Comparison of ENCODE assay signal across 9 cellular contexts in genomic region chr1:243409284-243409683, GRCh38.
DNase-seq lines count a peak whose midpoint lies in the region; ATAC-seq, FAIRE-seq and TF ChIP-seq lines count a peak whose summit lies in the region.
"Had no signal": no experiment of that assay in that cellular context is flagged by ENCODE, and none has a peak within 500 bp of the region (broad histone marks: within the 10 kb centered on the region; RNA-seq: fewer than 3 reads in every experiment).

No MANE protein-coding gene starts in this region.

- POLR2A ChIA-PET in K562 (lab: Yijun Ruan, JAX): no interaction called here

- no peak overlapping the region for H2AK5ac ChIP-seq in mesendoderm (ENCODE audit: low read length)

- H2AFZ ChIP-seq in Loucy (ENCODE audit: low read length) (no peak overlapping the region), K562 (ENCODE audit: low read depth, low read length) (no peak overlapping the region)

- H3K9me3 ChIP-seq in Loucy (ENCODE audit: insufficient read depth, low read depth, low read length) (no peaks in the 10 kb centered on the region), K562 (replicated peaks; ENCODE audit: control insufficient read depth, insufficient read depth, low read depth, low read length) (no peaks in the 10 kb centered on the region)
- H3K9me3 ChIP-seq: thoracic aorta had no signal

- H3K36me3 ChIP-seq in Loucy (ENCODE audit: insufficient read depth, low read length) (no peaks in the 10 kb centered on the region; the same call in 1 of the 2 replicates), K562 (ENCODE audit: control insufficient read depth, insufficient read depth, low read length) (no peaks in the 10 kb centered on the region), mesendoderm (ENCODE audit: control insufficient read depth, insufficient read depth, low read length) (no peaks in the 10 kb centered on the region)
- H3K36me3 ChIP-seq: thoracic aorta had no signal

- no peak for TF ChIP-seq EP300 in K562 (IDR thresholded peaks at IDR 0.05; ENCODE audit: low read length)

- no peak overlapping the region for H3K23ac ChIP-seq in mesendoderm (ENCODE audit: low read length)

- peak in 1 of 2 experiments; percentile 46; a peak in 1 of 4 replicates for TF ChIP-seq RAD21 in K562 (CRISPR knock-in tag; conservative IDR thresholded peaks at IDR 0.05 in 1 of 2, IDR thresholded peaks at IDR 0.05 in 1 of 2)

- H4K8ac ChIP-seq in mesendoderm (ENCODE audit: low read depth, low read length): no peak overlapping the region

- H3K4me2 ChIP-seq in Loucy (ENCODE audit: low read depth, low read length, poor library complexity, severe bottlenecking) (no peak overlapping the region), K562 (ENCODE audit: insufficient read depth, low read length) (no peak overlapping the region), mesendoderm (ENCODE audit: low read length) (no peak overlapping the region)

- H3K4ac ChIP-seq in mesendoderm (ENCODE audit: low read depth, low read length): no peak overlapping the region

- H3K79me2 ChIP-seq in Loucy (ENCODE audit: insufficient read depth, low read length): no peaks in the 10 kb centered on the region
- H3K79me2 ChIP-seq in K562 (ENCODE audit: control insufficient read depth, insufficient read depth, low read length): no peaks in the 10 kb centered on the region
- H3K79me2 ChIP-seq in mesendoderm (ENCODE audit: control insufficient read depth, insufficient read depth, low read length): no peaks in the 10 kb centered on the region

- H3K27me3 ChIP-seq in Loucy (ENCODE audit: insufficient read depth, low read length, poor library complexity, severe bottlenecking): no peaks in the 10 kb centered on the region
- no peaks in the 10 kb centered on the region for H3K27me3 ChIP-seq in K562 (ENCODE audit: control insufficient read depth in 2 of 2, insufficient read depth in 2 of 2, low read length in 2 of 2)
- no peaks in the 10 kb centered on the region for H3K27me3 ChIP-seq in mesendoderm (ENCODE audit: insufficient read depth, low read length, poor library complexity)

- CTCF ChIA-PET in K562 (lab: Yijun Ruan, JAX; ENCODE audit: low intra/inter-chr PET ratio): interaction anchor here (0.6 to 1.2 kb wide), 4 partner anchors 65 to 802 kb away, joined by 3 to 6 read pairs (median 3); no protein-coding TSS in a partner anchor

- no peak for TF ChIP-seq POLR2A in K562 (conservative IDR thresholded peaks at IDR 0.05)
- TF ChIP-seq POLR2A in H54 (IDR thresholded peaks at IDR 0.05; ENCODE audit: low read depth, low read length): no peak

- H3K9ac ChIP-seq in Loucy (ENCODE audit: low read depth, low read length, poor library complexity, severe bottlenecking) (no peak overlapping the region), K562 (ENCODE audit: insufficient read depth in 1 of 2, low read depth in 2 of 2, low read length in 2 of 2) (no peak overlapping the region), mesendoderm (ENCODE audit: low read length) (no peak overlapping the region)

- H3K79me1 ChIP-seq in mesendoderm (ENCODE audit: low read length): no peaks in the 10 kb centered on the region

- H4K20me1 ChIP-seq in Loucy (ENCODE audit: insufficient read depth, low read length, poor library complexity, severe bottlenecking): no peaks in the 10 kb centered on the region
- H4K20me1 ChIP-seq in K562 (replicated peaks; ENCODE audit: control insufficient read depth, insufficient read depth, low read length): no peaks in the 10 kb centered on the region

- ATAC-seq in K562 (peak; percentile 75), left colon (no peak), HG03139 (IDR thresholded peaks at IDR 0.05; ENCODE audit: unreplicated experiment) (no peak)

- no peaks in the 10 kb centered on the region for H3K9me1 ChIP-seq in K562 (ENCODE audit: control insufficient read depth, insufficient read depth, low read length)

- H3K4me1 ChIP-seq in Loucy (ENCODE audit: insufficient read depth, low read length, poor library complexity, severe bottlenecking): peaks cover 7% of the 10 kb centered on the region
- H3K4me1 ChIP-seq in K562 (replicated peaks in 1 of 2; ENCODE audit: control insufficient read depth in 2 of 2, insufficient read depth in 2 of 2, low read length in 2 of 2): no peaks in the 10 kb centered on the region; a peak in 2 of 5 replicates
- H3K4me1 ChIP-seq in mesendoderm (ENCODE audit: control insufficient read depth, low read depth, low read length): peaks cover 5% of the 10 kb centered on the region

- H3K9me2 ChIP-seq in Loucy (replicated peaks; ENCODE audit: low read depth, low read length): no peaks in the 10 kb centered on the region

- DNase-seq in GDM1 (lab: John Stamatoyannopoulos, UW) (peak; percentile 16), K562 (ENCODE audit: extremely low read depth in 1 of 4, low spot score in 3 of 4) (peak in 2 of 4 experiments; percentile 17 to 41), mesendoderm (peak; percentile 25), left colon (no peak), H54 (ENCODE audit: insufficient read length, low spot score) (no peak), cardiac septum (ENCODE audit: low spot score) (no peak)

- H2BK120ac ChIP-seq in mesendoderm (ENCODE audit: low read depth, low read length): no peak overlapping the region

- in situ Hi-C loops in K562 (cut with MboI): no loop called here

- H2BK5ac ChIP-seq in mesendoderm (ENCODE audit: low read length): no peak overlapping the region

- WGBS in K562 (ENCODE audit: insufficient coverage, low coverage, missing lambda C conversion rate): 43% methylated on average over 2 of the region's 2 CpGs
- no CpG with 5 or more reads among the region's 2 CpGs for WGBS in mesendoderm (ENCODE audit: extremely low coverage, insufficient coverage, low lambda C conversion rate)

- intact Hi-C loops in K562 (cut with micrococcal nuclease) (loop anchor here (2.0 kb wide), 1 partner anchor 64 kb away; no protein-coding TSS in a partner anchor), left colon (cut with DNase I, micrococcal nuclease) (no loop called here), cardiac septum (cut with DNase I) (no loop called here)

- no TSS peak for BruUV-seq in K562 (replicated peaks; lab: Mats Ljungman, UMichigan)

- TF ChIP-seq CTCF in Loucy (conservative IDR thresholded peaks at IDR 0.05; ENCODE audit: low read length) (peak; percentile 59), K562 (IDR thresholded peaks at IDR 0.05 in 2 of 3, conservative IDR thresholded peaks at IDR 0.05 in 1 of 3; ENCODE audit: insufficient read depth in 2 of 3, low read depth in 1 of 3, low read length in 3 of 3) (peak; percentile 12 to 44 (median 44); a peak in 4 of 6 replicates)

- no peaks in the 10 kb centered on the region for H3F3A ChIP-seq in Loucy (ENCODE audit: low read depth)

- H3K27ac ChIP-seq in K562 (ENCODE audit: extremely low read depth, low read depth, low read length) (no peak overlapping the region), mesendoderm (ENCODE audit: low read depth, low read length) (no peak overlapping the region)
- H3K27ac ChIP-seq: thoracic aorta had no signal

- FAIRE-seq in K562 (lab: Jason Lieb, UNC): peak; percentile 67
- FAIRE-seq in H54 (lab: Jason Lieb, UNC): no peak

- no peak overlapping the region for H4K5ac ChIP-seq in mesendoderm (ENCODE audit: low read length)

- H3K56ac ChIP-seq in mesendoderm (ENCODE audit: low read length): no peak overlapping the region

- H3K4me3 ChIP-seq in Loucy (ENCODE audit: low read length, poor library complexity, severe bottlenecking) (no peak overlapping the region), K562 (no peak overlapping the region), mesendoderm (ENCODE audit: low read length) (no peak overlapping the region)
- H3K4me3 ChIP-seq: thoracic aorta had no signal

- no peak overlapping the region for H2BK15ac ChIP-seq in mesendoderm (replicated peaks; ENCODE audit: low read depth)

- no peak overlapping the region for H3K18ac ChIP-seq in mesendoderm (ENCODE audit: low read length)

TF ChIP-seq in K562, 482 proteins besides CTCF, POLR2A, EP300 and RAD21:
- TF ChIP-seq NR2C2 (CRISPR knock-in tag; IDR thresholded peaks at IDR 0.05): no peak
- TF ChIP-seq NR2C2 (tag; IDR thresholded peaks at IDR 0.05): no peak
- no peak for TF ChIP-seq ZNF212 (CRISPR knock-in tag; IDR thresholded peaks at IDR 0.05)
- TF ChIP-seq ZNF695 (CRISPR knock-in tag; IDR thresholded peaks at IDR 0.05): no peak
- no peak for TF ChIP-seq MEF2D (tag; conservative IDR thresholded peaks at IDR 0.05; ENCODE audit: low read depth)
- TF ChIP-seq MAZ (CRISPR knock-in tag; conservative IDR thresholded peaks at IDR 0.05 in 1 of 2, IDR thresholded peaks at IDR 0.05 in 1 of 2): no peak
- TF ChIP-seq ESRRA (IDR thresholded peaks at IDR 0.05; ENCODE audit: borderline replicate concordance, low read depth): 0 out of 2 replicates have a peak, but pooled peaks have one; percentile 35
- TF ChIP-seq MYC (IDR thresholded peaks at IDR 0.05; ENCODE audit: low read depth, low read length): no peak
- no peak for TF ChIP-seq MYC (CRISPR knock-in tag; IDR thresholded peaks at IDR 0.05; ENCODE audit: borderline replicate concordance, low read depth)
- no peak for TF ChIP-seq ZNF41 (CRISPR knock-in tag; conservative IDR thresholded peaks at IDR 0.05)

Comparison
In these comparisons a context has a peak if more than half of its experiments do, and no peak if none do; other contexts are left out.
1. DNase-seq: peak in GDM1 (single experiment) and mesendoderm (single experiment); none in left colon (0 of 2), H54 (single experiment) and cardiac septum (single experiment).